Comparison of ENCODE assay signal across 8 cellular contexts in the genomic region with DNA sequence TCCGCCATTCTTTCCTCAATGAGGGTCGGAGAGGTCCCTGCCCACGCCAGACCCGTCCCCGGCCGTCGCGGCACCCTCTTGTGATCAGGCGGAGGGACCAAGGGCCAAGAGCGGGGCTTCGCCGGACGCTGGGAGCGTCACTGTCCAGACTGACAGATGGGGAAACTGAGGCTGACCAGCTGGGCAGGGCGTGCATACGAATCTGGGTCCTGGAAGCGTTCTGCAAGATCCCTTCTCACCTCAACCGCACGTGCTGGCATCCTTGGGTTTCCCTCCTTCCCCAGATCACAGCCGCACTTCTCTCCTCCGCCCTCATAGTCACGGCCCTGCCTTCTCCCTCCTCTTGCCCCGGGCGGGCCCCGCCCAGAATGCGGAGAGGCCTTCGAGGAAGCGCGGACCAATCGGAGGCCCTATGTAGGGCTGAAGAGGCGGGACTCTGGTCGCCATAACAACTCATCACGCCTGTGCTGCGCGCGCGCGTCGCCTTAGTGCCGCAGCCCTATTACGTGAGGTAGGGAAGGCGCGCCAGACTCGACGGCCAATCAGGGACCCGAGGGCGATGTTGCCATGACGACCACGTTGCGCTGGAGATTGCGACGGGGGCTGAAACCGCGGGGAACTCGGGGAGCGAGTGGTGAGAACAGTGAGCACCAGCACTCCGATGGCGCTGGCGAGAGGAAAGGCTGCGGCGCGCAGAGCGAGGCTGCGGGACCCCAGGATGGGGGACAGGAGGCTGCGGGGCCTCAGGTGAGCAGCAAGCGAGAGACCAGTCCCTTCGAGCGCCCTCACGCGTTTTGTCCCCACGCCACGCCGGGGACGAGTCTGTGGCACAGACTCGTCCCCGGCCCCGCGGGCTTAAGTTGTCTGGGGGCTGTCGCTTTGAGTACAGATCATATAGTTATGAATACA. TPM values are rescaled to one million over a fixed set of nuclear protein-coding genes. Genes with fewer than 3 reads are reported as not detected.
DNase-seq lines count a peak whose midpoint lies in the region; ATAC-seq, FAIRE-seq and TF ChIP-seq lines count a peak whose summit lies in the region.

No MANE protein-coding gene starts in this region.

- no TSS peak for BruUV-seq in Calu3 (replicated peaks; lab: Mats Ljungman, UMichigan)

- peaks cover 45% of the 10 kb centered on the region for H3K36me3 Mint-ChIP-seq in Calu3 (ENCODE audit: insufficient read depth, unreplicated experiment)

- no peak for TF ChIP-seq CTCF in Calu3 (IDR thresholded peaks at IDR 0.05; ENCODE audit: unreplicated experiment)

- FAIRE-seq in HTR-8/SVneo (lab: Jason Lieb, UNC) = peak; percentile 97
- FAIRE-seq in endometrium (lab: Jason Lieb, UNC) = peak; percentile 97

- peak; percentile 91 for ATAC-seq in GM21367 (IDR thresholded peaks at IDR 0.05; ENCODE audit: unreplicated experiment)

- DNase-seq in Calu3 (peak; percentile 99), HTR-8/SVneo (ENCODE audit: insufficient read length, low spot score) (peak; percentile 97), NOMO-1 treated with dmso at 0.1 percent for 144 hours (lab: John Stamatoyannopoulos, UW; ENCODE audit: unreplicated experiment) (peak; percentile 98), mesenteric fat pad (ENCODE audit: low spot score) (peak; percentile 100)
- peak; percentile 99 for DNase-seq in activated CD8-positive, alpha-beta memory T cell treated with anti-CD3 and anti-CD28 coated beads, Interleukin-2, amount 50 U/mL, for 1 hour (ENCODE audit: extremely low read depth)
- peak; percentile 99 for DNase-seq in stimulated activated CD8-positive, alpha-beta memory T cell treated with anti-CD3 and anti-CD28 coated beads, Interleukin-15, amount 100 ng/mL, for 1 hour (ENCODE audit: low read depth)

- H3K9me3 Mint-ChIP-seq in Calu3 (ENCODE audit: low read depth, unreplicated experiment) = no peaks in the 10 kb centered on the region

- peak overlapping the region; percentile 99 for H3K27ac Mint-ChIP-seq in Calu3 (ENCODE audit: unreplicated experiment)

- peaks cover 2% of the 10 kb centered on the region for H3K27me3 Mint-ChIP-seq in Calu3 (ENCODE audit: unreplicated experiment)

- intact Hi-C loops in Calu3 (cut with micrococcal nuclease; ENCODE audit: unreplicated experiment) = loop anchor here (10.0 kb wide), 1 partner anchor 216 kb away; a partner anchor contains a TSS

- H3K4me1 Mint-ChIP-seq in Calu3 (ENCODE audit: low read depth, unreplicated experiment) = peaks cover 20% of the 10 kb centered on the region

- peak overlapping the region; percentile 100 for H3K4me3 Mint-ChIP-seq in Calu3 (ENCODE audit: low read depth, unreplicated experiment)

- CTCF ChIA-PET in Calu3 (lab: Charles Lee) = no interaction called here

RNA-seq across cellular contexts. Expression of a gene that starts 5.7 kb away (rescaled TPM):
- total RNA-seq in Calu3 (2022) (0.51 and 0.61 TPM in 2 replicates), mesenteric fat pad (not detected)

RNA-seq across cellular contexts. Expression of a gene that starts 7.3 kb away (rescaled TPM):
- total RNA-seq in Calu3 (2022) (21.8 and 23.4 TPM in 2 replicates), mesenteric fat pad (15.4 TPM)

RNA-seq across cellular contexts. Expression of a gene that starts 14.1 kb away (rescaled TPM):
- 971 and 1,079 TPM in 2 replicates for total RNA-seq in Calu3 (2022)
- total RNA-seq in mesenteric fat pad = 673 TPM

RNA-seq across cellular contexts. Expression of a gene that starts 20.3 kb away (rescaled TPM):
- total RNA-seq in Calu3 (2022) (0.47 and 0.81 TPM in 2 replicates), mesenteric fat pad (0.48 TPM)

RNA-seq across cellular contexts. Expression of a gene that starts 38.6 kb away (rescaled TPM):
- total RNA-seq in Calu3 (2022) = 2.4 and 3.1 TPM in 2 replicates
- 0.19 TPM for total RNA-seq in mesenteric fat pad

Comparison
In these comparisons a context has a peak if more than half of its experiments do, and no peak if none do; other contexts are left out.
1. Peak in every context shown above with its lines: DNase-seq and ATAC-seq.